ENCODE assay signal across 8 cellular contexts in genomic region chr17:8119575-8120519, GRCh38. TPM values are rescaled to one million over a fixed set of nuclear protein-coding genes. Genes with fewer than 3 reads are reported as not detected.
DNase-seq lines count a peak whose midpoint lies in the region; ATAC-seq and TF ChIP-seq lines count a peak whose summit lies in the region.

No MANE protein-coding gene starts in this region.

- H3K36me3 Mint-ChIP-seq in natural killer cell treated with Interleukin-12 subunit alpha and Interleukin-12 subunit beta and Interleukin-15 and Interleukin-18, amount 100 ng/mL, for 72 hours, result no peaks in the 10 kb centered on the region

- peaks cover 30% of the 10 kb centered on the region for H3F3A ChIP-seq in PC-9 (ENCODE audit: insufficient read depth, low read depth)

- no peak for TF ChIP-seq CTCF in PC-9 (conservative IDR thresholded peaks at IDR 0.05)
- no peak for TF ChIP-seq CTCF in fibroblast of lung (conservative IDR thresholded peaks at IDR 0.05 in 1 of 2, IDR thresholded peaks at IDR 0.05 in 1 of 2; ENCODE audit: low read depth in 1 of 2, low read length in 2 of 2)

- H2AFZ ChIP-seq in PC-9, result peak overlapping the region; percentile 73
- no peak overlapping the region for H2AFZ ChIP-seq in fibroblast of lung (ENCODE audit: low read length)

- H3K4me1 ChIP-seq in PC-9 (replicated peaks; ENCODE audit: insufficient read depth) (peaks cover 18% of the 10 kb centered on the region), fibroblast of lung (ENCODE audit: control insufficient read depth, extremely low read depth, insufficient read depth, low read length) (peaks cover 9% of the 10 kb centered on the region)

- no peak overlapping the region for H3K9ac ChIP-seq in fibroblast of lung (ENCODE audit: insufficient read depth, low read length)

- CTCF ChIA-PET in PC-9 (lab: Charles Lee), result interaction anchor here (0.6 to 2.1 kb wide), 6 partner anchors 18 to 102 kb away, joined by 3 to 8 read pairs (median 4); partner anchors contain the start of gene AURKB

- H3K27ac ChIP-seq in PC-9 (peak overlapping the region; percentile 87), fibroblast of lung (ENCODE audit: insufficient read depth, low read length) (peak overlapping the region; percentile 58)

- H3K4me1 Mint-ChIP-seq in natural killer cell treated with Interleukin-12 subunit alpha and Interleukin-12 subunit beta and Interleukin-15 and Interleukin-18, amount 100 ng/mL, for 72 hours (ENCODE audit: low read depth in 2 of 2), result peaks cover 59 to 62% of the 10 kb centered on the region in 2 donors

- peak overlapping the region; percentile 83 for H3K4me3 ChIP-seq in Jurkat, Clone E6-1 (ENCODE audit: low read length)
- H3K4me3 ChIP-seq in PC-9 (peak overlapping the region; percentile 87), fibroblast of lung (replicated peaks in 1 of 4; ENCODE audit: control extremely low read depth in 1 of 4, insufficient read depth in 1 of 4, low read depth in 3 of 4, low read length in 4 of 4) (peak overlapping the region; percentile 44 to 83 (median 62))

- H3K79me2 ChIP-seq in PC-9 (ENCODE audit: low read depth), result no peaks in the 10 kb centered on the region
- no peaks in the 10 kb centered on the region for H3K79me2 ChIP-seq in fibroblast of lung (ENCODE audit: control insufficient read depth, insufficient read depth, low read length)

- no peaks in the 10 kb centered on the region for H3K9me2 ChIP-seq in PC-9 (ENCODE audit: insufficient read depth)

- no peaks in the 10 kb centered on the region for H3K9me3 Mint-ChIP-seq in natural killer cell treated with Interleukin-12 subunit alpha and Interleukin-12 subunit beta and Interleukin-15 and Interleukin-18, amount 100 ng/mL, for 72 hours

- no peaks in the 10 kb centered on the region for H3K27me3 ChIP-seq in PC-9 (ENCODE audit: insufficient read depth, low read depth)
- H3K27me3 ChIP-seq in fibroblast of lung (ENCODE audit: control insufficient read depth, insufficient read depth, low read length), result peaks cover 19% of the 10 kb centered on the region

- peak overlapping the region; percentile 98 to 99 for H3K27ac Mint-ChIP-seq in natural killer cell treated with Interleukin-12 subunit alpha and Interleukin-12 subunit beta and Interleukin-15 and Interleukin-18, amount 100 ng/mL, for 72 hours

- peak overlapping the region; percentile 96 for H3K4me3 Mint-ChIP-seq in natural killer cell treated with Interleukin-12 subunit alpha and Interleukin-12 subunit beta and Interleukin-15 and Interleukin-18, amount 100 ng/mL, for 72 hours

- no peaks in the 10 kb centered on the region for H3K9me3 ChIP-seq in PC-9 (ENCODE audit: insufficient read depth, low read depth)
- H3K9me3 ChIP-seq in fibroblast of lung (ENCODE audit: control insufficient read depth, insufficient read depth, low read depth, low read length), result no peaks in the 10 kb centered on the region

- H4K20me1 ChIP-seq in PC-9 (ENCODE audit: insufficient read depth), result peaks cover 5% of the 10 kb centered on the region; the same call in 1 of the 2 replicates
- no peaks in the 10 kb centered on the region for H4K20me1 ChIP-seq in fibroblast of lung (ENCODE audit: control insufficient read depth, extremely low read depth, insufficient read depth, low read length)

- peak; percentile 33 for ATAC-seq in GM19043 (IDR thresholded peaks at IDR 0.05; ENCODE audit: low read depth, unreplicated experiment)
- ATAC-seq in natural killer cell treated with Interleukin-12 subunit alpha and Interleukin-12 subunit beta and Interleukin-15 and Interleukin-18, amount 100 ng/mL, for 72 hours, result peak; percentile 71 to 79

- H3K36me3 ChIP-seq in PC-9 (ENCODE audit: low read depth) (no peaks in the 10 kb centered on the region), fibroblast of lung (ENCODE audit: control insufficient read depth, insufficient read depth, low read length) (no peaks in the 10 kb centered on the region)

- H3K27me3 Mint-ChIP-seq in natural killer cell treated with Interleukin-12 subunit alpha and Interleukin-12 subunit beta and Interleukin-15 and Interleukin-18, amount 100 ng/mL, for 72 hours, result peaks cover 34 to 38% of the 10 kb centered on the region in 2 donors

- intact Hi-C loops in PC-9 (cut with micrococcal nuclease; ENCODE audit: unreplicated experiment), result loop anchor here (1.0 to 5.0 kb wide), 9 partner anchors 18 to 373 kb away; partner anchors contain the start of gene RPL26

- H3K4me2 ChIP-seq in PC-9, result peak overlapping the region; percentile 95
- H3K4me2 ChIP-seq in fibroblast of lung (ENCODE audit: extremely low read depth, insufficient read depth, low read length), result peak overlapping the region; percentile 75

- BruUV-seq in PC-9 (replicated peaks; lab: Mats Ljungman, UMichigan), result no TSS peak

- DNase-seq in AG08396 (ENCODE audit: low spot score), result peak; percentile 74
- peak; percentile 93 for DNase-seq in Jurkat, Clone E6-1 (ENCODE audit: low read depth, low spot score)
- peak; percentile 81 to 93 for DNase-seq in PC-9
- DNase-seq in activated T-cell treated with anti-CD3 and anti-CD28 coated beads, Interleukin-2, amount 50 U/mL, for 48 hours, result peak; percentile 96 to 98
- DNase-seq in fibroblast of lung (ENCODE audit: low read depth in 2 of 2), result peak; percentile 90 to 97
- peak; percentile 82 for DNase-seq in natural killer cell treated with Interleukin-12 subunit alpha and Interleukin-12 subunit beta and Interleukin-15 and Interleukin-18, amount 100 ng/mL, for 72 hours (ENCODE audit: low spot score)
- peak; percentile 77 for DNase-seq in stimulated activated naive CD4-positive, alpha-beta T cell treated with Interleukin-2 at 50 U/mL for 16 hours (lab: John Stamatoyannopoulos, UW)

- POLR2A ChIA-PET in PC-9 (lab: Charles Lee; ENCODE audit: unreplicated experiment), result interaction anchor here (0.5 to 1.3 kb wide), 4 partner anchors 36 to 1430 kb away, joined by 3 to 4 read pairs (median 4); partner anchors contain the start of gene NDEL1

RNA-seq across cellular contexts. Expression of gene ALOXE3, which starts 1.5 kb away (rescaled TPM):
- polyA plus RNA-seq in Jurkat, Clone E6-1 (2012; ENCODE audit: insufficient read depth, insufficient read length), result 0.38 TPM
- 0.70 and 1.4 TPM in 2 replicates for total RNA-seq in PC-9 (2021)
- total RNA-seq in fibroblast of lung, result not detected in 2 replicates
- polyA plus RNA-seq in fibroblast of lung, result 0.01 and 0.03 TPM in 2 replicates
- polyA plus RNA-seq in fibroblast of lung (2012), result not detected in 2 replicates
- not detected in 2 replicates for polyA minus RNA-seq in fibroblast of lung (ENCODE audit: low replicate concordance)
- total RNA-seq in natural killer cell treated with Interleukin-12 subunit alpha and Interleukin-12 subunit beta and Interleukin-15 and Interleukin-18, amount 100 ng/mL, for 72 hours, result not detected

RNA-seq across cellular contexts. Expression of gene HES7, which starts 4.1 kb away (rescaled TPM):
- 2.3 TPM for polyA plus RNA-seq in Jurkat, Clone E6-1 (2012; ENCODE audit: insufficient read depth, insufficient read length)
- total RNA-seq in PC-9 (2021) (2.6 and 9.0 TPM in 2 replicates), fibroblast of lung (under 0.01 TPM in 1 of 2 replicates, not detected in the other)
- not detected in 2 replicates for polyA plus RNA-seq in fibroblast of lung
- not detected in 2 replicates for polyA plus RNA-seq in fibroblast of lung (2012)
- polyA minus RNA-seq in fibroblast of lung (ENCODE audit: low replicate concordance), result not detected in 2 replicates
- not detected for total RNA-seq in natural killer cell treated with Interleukin-12 subunit alpha and Interleukin-12 subunit beta and Interleukin-15 and Interleukin-18, amount 100 ng/mL, for 72 hours

RNA-seq across cellular contexts. Expression of gene ALOX12B, which starts 32.3 kb away (rescaled TPM):
- 1.7 TPM for polyA plus RNA-seq in Jurkat, Clone E6-1 (2012; ENCODE audit: insufficient read depth, insufficient read length)
- total RNA-seq in PC-9 (2021) (not detected in 2 replicates), fibroblast of lung (not detected in 2 replicates)
- polyA plus RNA-seq in fibroblast of lung, result not detected in 2 replicates
- not detected in 2 replicates for polyA plus RNA-seq in fibroblast of lung (2012)
- not detected in 2 replicates for polyA minus RNA-seq in fibroblast of lung (ENCODE audit: low replicate concordance)
- total RNA-seq in natural killer cell treated with Interleukin-12 subunit alpha and Interleukin-12 subunit beta and Interleukin-15 and Interleukin-18, amount 100 ng/mL, for 72 hours, result under 1 TPM in 1 of 2 donors, not detected in 1; 0.62 TPM

RNA-seq across cellular contexts. Expression of gene PER1, which starts 32.4 kb away (rescaled TPM):
- 27.8 TPM for polyA plus RNA-seq in Jurkat, Clone E6-1 (2012; ENCODE audit: insufficient read depth, insufficient read length)
- total RNA-seq in PC-9 (2021) (60.2 and 78.7 TPM in 2 replicates), fibroblast of lung (3.1 and 6.9 TPM in 2 replicates)
- 2.5 and 4.1 TPM in 2 replicates for polyA plus RNA-seq in fibroblast of lung
- polyA plus RNA-seq in fibroblast of lung (2012), result 4.9 and 6.7 TPM in 2 replicates
- 50.9 and 72.7 TPM in 2 replicates for polyA minus RNA-seq in fibroblast of lung (ENCODE audit: low replicate concordance)
- 10 to 100 TPM; 16.9 to 42.7 TPM for total RNA-seq in natural killer cell treated with Interleukin-12 subunit alpha and Interleukin-12 subunit beta and Interleukin-15 and Interleukin-18, amount 100 ng/mL, for 72 hours

RNA-seq across cellular contexts. Expression of gene VAMP2, which starts 42.9 kb away (rescaled TPM):
- polyA plus RNA-seq in Jurkat, Clone E6-1 (2012; ENCODE audit: insufficient read depth, insufficient read length), result 42.6 TPM
- 29.3 and 35.1 TPM in 2 replicates for total RNA-seq in PC-9 (2021)
- 3.6 and 8.1 TPM in 2 replicates for total RNA-seq in fibroblast of lung
- polyA plus RNA-seq in fibroblast of lung, result 12.2 and 14.2 TPM in 2 replicates
- 25.6 and 29.3 TPM in 2 replicates for polyA plus RNA-seq in fibroblast of lung (2012)
- polyA minus RNA-seq in fibroblast of lung (ENCODE audit: low replicate concordance), result 24.1 and 29.9 TPM in 2 replicates
- total RNA-seq in natural killer cell treated with Interleukin-12 subunit alpha and Interleukin-12 subunit beta and Interleukin-15 and Interleukin-18, amount 100 ng/mL, for 72 hours, result 10 to 100 TPM; 54.6 to 73.0 TPM

Comparison
In these comparisons a context has a peak if more than half of its experiments do, and no peak if none do; other contexts are left out.
1. Peak in every context shown above with its lines: DNase-seq, ATAC-seq, H3K4me3 ChIP-seq and H3K27ac ChIP-seq.